ENCODE assay signal across 9 cellular contexts in the genomic region with DNA sequence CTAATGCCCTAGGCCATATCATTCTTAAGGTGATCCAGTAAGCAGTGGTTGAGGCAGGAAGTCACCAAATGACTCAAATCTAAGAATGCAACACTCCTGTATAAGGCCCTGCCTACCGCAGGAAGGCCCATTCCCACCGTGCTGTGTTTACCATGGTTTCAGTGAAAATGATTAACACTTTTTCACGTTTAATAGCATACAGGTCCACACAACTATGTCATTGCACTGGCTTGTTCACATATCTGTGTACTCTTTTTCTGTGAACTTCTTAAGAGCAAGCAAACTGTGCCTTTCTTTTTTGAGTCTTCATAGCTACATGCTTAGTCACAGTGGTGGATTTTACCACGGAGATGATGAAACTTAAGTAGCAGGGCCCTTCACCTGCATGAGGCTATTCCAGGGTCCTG.
DNase-seq lines count a peak whose midpoint lies in the region; ATAC-seq, FAIRE-seq and TF ChIP-seq lines count a peak whose summit lies in the region.
"Had no signal": no experiment of that assay in that cellular context is flagged by ENCODE, and none has a peak within 500 bp of the region (broad histone marks: within the 10 kb centered on the region; RNA-seq: fewer than 3 reads in every experiment).

No MANE protein-coding gene starts in this region.

- no peaks in the 10 kb centered on the region for H4K20me1 ChIP-seq in Karpas-422 (ENCODE audit: insufficient read depth, low read depth, low read length)

- H3K9me2 ChIP-seq in Karpas-422 (replicated peaks; ENCODE audit: insufficient read depth, low read length): no peaks in the 10 kb centered on the region

- no peak for FAIRE-seq in HTR-8/SVneo (lab: Jason Lieb, UNC)

- no peaks in the 10 kb centered on the region for H3K36me3 ChIP-seq in Karpas-422 (ENCODE audit: insufficient read depth, low read length)
- no peaks in the 10 kb centered on the region for H3K36me3 ChIP-seq in effector memory CD4-positive, alpha-beta T cell (ENCODE audit: control insufficient read depth, insufficient read depth, low read length)
- H3K36me3 ChIP-seq in heart right ventricle: no peaks in the 10 kb centered on the region

- ATAC-seq in GM19438 (IDR thresholded peaks at IDR 0.05; ENCODE audit: low read depth, unreplicated experiment): peak; percentile 98
- ATAC-seq in HG03159 (IDR thresholded peaks at IDR 0.05; ENCODE audit: unreplicated experiment): peak; percentile 80
- ATAC-seq in heart right ventricle: no peak
- ATAC-seq: stimulated activated memory B cell treated with anti-CD40 and anti-IgM and Interleukin-4, amounts not matched to agents 10 μg/mL and 1 μg/mL and 100 μg/mL, for 72 hours had no signal

- H3K4me3 ChIP-seq in astrocyte of the cerebellum (ENCODE audit: low read depth, low read length) (no peak overlapping the region), Karpas-422 (ENCODE audit: low read length) (no peak overlapping the region), heart right ventricle (no peak overlapping the region)
- H3K4me3 ChIP-seq in effector memory CD4-positive, alpha-beta T cell (ENCODE audit: insufficient read depth, low read depth, low read length, poor library complexity, severe bottlenecking): no peak overlapping the region

- no peak overlapping the region for H3K4me2 ChIP-seq in Karpas-422 (ENCODE audit: low read depth, low read length, poor library complexity, severe bottlenecking)

- no peak overlapping the region for H3K9ac ChIP-seq in Karpas-422 (ENCODE audit: low read length)

- TF ChIP-seq CTCF in astrocyte of the cerebellum (IDR thresholded peaks at IDR 0.05; ENCODE audit: low read depth, low read length, missing control alignments): no peak
- TF ChIP-seq CTCF in heart right ventricle (IDR thresholded peaks at IDR 0.05): no peak

- H3K9me3 ChIP-seq in Karpas-422 (ENCODE audit: low read length) (no peaks in the 10 kb centered on the region), heart right ventricle (no peaks in the 10 kb centered on the region)
- H3K9me3 ChIP-seq in effector memory CD4-positive, alpha-beta T cell (ENCODE audit: control insufficient read depth, low read length): no peaks in the 10 kb centered on the region

- WGBS in heart right ventricle, 2 donors: 85% methylated on average over 4 of the region's 4 CpGs

- DNase-seq in DMS53 treated with DMSO at 0.1 percent for 48 hours (lab: John Stamatoyannopoulos, UW; ENCODE audit: unreplicated experiment) (peak; percentile 26), astrocyte of the cerebellum (ENCODE audit: low read depth) (peak; percentile 22), Karpas-422 (no peak), HTR-8/SVneo (ENCODE audit: insufficient read length, low spot score) (no peak), heart right ventricle (no peak)
- DNase-seq in effector memory CD4-positive, alpha-beta T cell: no peak

- H3K4me1 ChIP-seq in Karpas-422 (ENCODE audit: low read length): no peaks in the 10 kb centered on the region
- H3K4me1 ChIP-seq in effector memory CD4-positive, alpha-beta T cell (ENCODE audit: control insufficient read depth, insufficient read depth, low read length, poor library complexity, severe bottlenecking): no peaks in the 10 kb centered on the region
- H3K4me1 ChIP-seq in heart right ventricle: no peaks in the 10 kb centered on the region

- no peak overlapping the region for H2AFZ ChIP-seq in Karpas-422 (ENCODE audit: low read length)

- no peaks in the 10 kb centered on the region for H3K79me2 ChIP-seq in Karpas-422 (ENCODE audit: low read length)

- intact Hi-C loops in heart right ventricle (cut with DNase I): no loop called here

- in situ Hi-C loops in astrocyte of the cerebellum (cut with HindIII; ENCODE audit: low sequenced_read_pairs): loop anchor here (25.0 kb wide), 1 partner anchor 295 kb away; no protein-coding TSS in a partner anchor

- no peaks in the 10 kb centered on the region for H3K27me3 ChIP-seq in Karpas-422 (ENCODE audit: low read length)
- H3K27me3 ChIP-seq in effector memory CD4-positive, alpha-beta T cell (replicated peaks; ENCODE audit: control insufficient read depth, insufficient read depth, low read length, poor library complexity, severe bottlenecking): no peaks in the 10 kb centered on the region
- no peaks in the 10 kb centered on the region for H3K27me3 ChIP-seq in heart right ventricle

- H3K27ac ChIP-seq in Karpas-422 (ENCODE audit: low read length): no peak overlapping the region
- no peak overlapping the region for H3K27ac ChIP-seq in effector memory CD4-positive, alpha-beta T cell (ENCODE audit: insufficient read depth, low read length, poor library complexity, severe bottlenecking)
- H3K27ac ChIP-seq in heart right ventricle: no peak overlapping the region

Comparison
In these comparisons a context has a peak if more than half of its experiments do, and no peak if none do; other contexts are left out.
1. DNase-seq: peak in DMS53 treated with DMSO at 0.1 percent for 48 hours (single experiment) and astrocyte of the cerebellum (single experiment); none in Karpas-422 (single experiment), HTR-8/SVneo (single experiment), effector memory CD4-positive, alpha-beta T cell (0 of 3) and heart right ventricle (0 of 2).
2. ATAC-seq: peak in GM19438 (single experiment) and HG03159 (single experiment); none in heart right ventricle (0 of 8).